Comparison of ENCODE assay signal across 14 cellular contexts in genomic region chr9:37936376-37936775, GRCh38.
"Had no signal": no experiment of that assay in that cellular context is flagged by ENCODE, and none has a peak within 500 bp of the region (broad histone marks: within the 10 kb centered on the region; RNA-seq: fewer than 3 reads in every experiment).

No MANE protein-coding gene starts in this region.

- H3K27ac ChIP-seq: gastrocnemius medialis, lower lobe of right lung, transverse colon had no signal

- H3K27me3 ChIP-seq: cardiac muscle cell, gastrocnemius medialis, transverse colon had no signal

- H3K4me3 ChIP-seq: cardiac muscle cell, gastrocnemius medialis, lower lobe of right lung, transverse colon had no signal

- H3K9me3 ChIP-seq: gastrocnemius medialis, lower lobe of right lung, transverse colon had no signal

- H3K36me3 ChIP-seq: cardiac muscle cell, gastrocnemius medialis, lower lobe of right lung, transverse colon had no signal

- DNase-seq: activated CD4-positive, alpha-beta memory T cell treated with anti-CD3 and anti-CD28 coated beads for 36 hours; activated gamma-delta T cell treated with Interleukin-2 at 50 U/mL for 16 hours; activated naive CD8-positive, alpha-beta T cell treated with anti-CD3 and anti-CD28 coated beads for 36 hours; activated T-cell treated with anti-CD3 and anti-CD28 coated beads, Interleukin-2, amount 50 U/mL, for 72 hours; anterior cingulate cortex; effector CD4-positive, alpha-beta T cell; gastrocnemius medialis; kidney glomerular epithelial cell; naive thymus-derived CD4-positive, alpha-beta T cell; SW 1271; transverse colon had no signal

- ATAC-seq: activated T-cell treated with anti-CD3 and anti-CD28 coated beads, Interleukin-2, amount 50 U/mL, for 72 hours; gastrocnemius medialis; naive thymus-derived CD4-positive, alpha-beta T cell; stimulated activated memory B cell treated with anti-CD40 and anti-IgM and Interleukin-4, amounts not matched to agents 10 μg/mL and 1 μg/mL and 100 μg/mL, for 72 hours had no signal
